ENCODE assay signal across 14 cellular contexts in the genomic region with DNA sequence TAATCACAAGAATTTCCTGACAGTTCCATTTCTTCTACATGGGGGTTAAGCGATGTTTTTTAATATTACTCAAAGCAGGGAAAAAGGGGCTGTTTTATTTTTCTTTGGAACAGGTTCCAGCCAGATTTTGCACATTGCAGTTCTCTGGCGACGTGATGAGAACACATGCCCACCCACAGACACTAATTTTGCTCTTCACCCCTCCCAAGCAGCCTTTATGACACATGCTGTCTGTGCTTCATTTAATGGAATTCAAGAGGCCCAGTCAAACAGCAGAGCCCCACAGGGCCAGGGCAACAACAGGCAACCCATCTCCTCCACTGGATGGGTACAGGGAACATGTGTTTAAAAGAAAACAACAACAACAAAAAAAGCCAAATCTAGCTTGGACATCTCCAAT.
DNase-seq lines count a peak whose midpoint lies in the region; ATAC-seq and TF ChIP-seq lines count a peak whose summit lies in the region.
"Had no signal": no experiment of that assay in that cellular context is flagged by ENCODE, and none has a peak within 500 bp of the region (broad histone marks: within the 10 kb centered on the region; RNA-seq: fewer than 3 reads in every experiment).

No MANE protein-coding gene starts in this region.

- no peak overlapping the region for H2AFZ ChIP-seq in OCI-LY7 (ENCODE audit: low read length)

- 60% methylated on average over 3 of the region's 3 CpGs for WGBS in esophagus muscularis mucosa
- WGBS in thyroid gland, 2 donors, result 71 to 79% methylated on average over 3 of the region's 3 CpGs
- WGBS in transverse colon (ENCODE audit: low coverage in 1 of 2), 2 donors, result 83 to 100% methylated on average over 1 to 3 of the region's 3 CpGs
- WGBS in prostate gland, result 24% methylated on average over 3 of the region's 3 CpGs

- POLR2A ChIA-PET in OCI-LY7 (lab: Charles Lee), result interaction anchor here (1.0 to 1.2 kb wide), 3 partner anchors 29 to 86 kb away, joined by 3 to 4 read pairs (median 3); no protein-coding TSS in a partner anchor

- TF ChIP-seq CTCF in OCI-LY7 (conservative IDR thresholded peaks at IDR 0.05; ENCODE audit: low read length), result no peak
- no peak for TF ChIP-seq CTCF in esophagus muscularis mucosa (IDR thresholded peaks at IDR 0.05)
- TF ChIP-seq CTCF in thyroid gland (IDR thresholded peaks at IDR 0.05), result no peak
- no peak for TF ChIP-seq CTCF in transverse colon (IDR thresholded peaks at IDR 0.05)
- TF ChIP-seq CTCF in prostate gland (IDR thresholded peaks at IDR 0.05), result no peak

- TF ChIP-seq POLR2A in esophagus muscularis mucosa (IDR thresholded peaks at IDR 0.05; ENCODE audit: low read depth) (no peak), thyroid gland (IDR thresholded peaks at IDR 0.05) (no peak), transverse colon (IDR thresholded peaks at IDR 0.05) (no peak), prostate gland (IDR thresholded peaks at IDR 0.05) (no peak)

- H3K4me1 ChIP-seq in OCI-LY7 (ENCODE audit: insufficient read depth, low read length, poor library complexity, severe bottlenecking) (peaks cover 95% of the 10 kb centered on the region), esophagus muscularis mucosa (peaks cover 3 to 28% (median 19%) of the 10 kb centered on the region in 4 donors), thyroid gland (peaks cover 6 to 31% of the 10 kb centered on the region in 2 donors), transverse colon (peaks cover 11 to 59% (median 28%) of the 10 kb centered on the region in 4 donors), prostate gland (replicated peaks) (no peaks in the 10 kb centered on the region)

- DNase-seq in T-helper 2 cell treated with Interferon-gamma antibody and Interleukin-4, amounts not matched to agents 5 μg/mL and 100 μg/mL, for 36 hours (ENCODE audit: low spot score), result no peak
- DNase-seq in T-helper 2 cell, result no peak
- no peak for DNase-seq in OCI-LY7 (ENCODE audit: low spot score)
- DNase-seq in esophagus muscularis mucosa (ENCODE audit: extremely low spot score), result peak; percentile 84
- no peak for DNase-seq in sciatic nerve (ENCODE audit: low spot score)
- DNase-seq in thyroid gland, result no peak
- no peak for DNase-seq in transverse colon
- no peak for DNase-seq in prostate gland (ENCODE audit: low spot score)
- DNase-seq: activated CD4-positive, alpha-beta T cell treated with anti-CD3 and anti-CD28 coated beads for 48 hours; activated gamma-delta T cell; GOT3; hippocampal formation had no signal

- peaks cover 40% of the 10 kb centered on the region for H3K4me1 Mint-ChIP-seq in T-helper 2 cell treated with Interferon-gamma antibody and Interleukin-4, amounts not matched to agents 5 μg/mL and 100 μg/mL, for 36 hours (ENCODE audit: low read depth)

- H3K4me3 ChIP-seq in OCI-LY7 (ENCODE audit: low read depth, low read length, poor library complexity, severe bottlenecking) (peak overlapping the region; percentile 3), esophagus muscularis mucosa (no peak overlapping the region), thyroid gland (replicated peaks in 1 of 3) (no peak overlapping the region), transverse colon (no peak overlapping the region), prostate gland (no peak overlapping the region)
- H3K4me3 ChIP-seq: A549 had no signal

- TF ChIP-seq EP300 in esophagus muscularis mucosa (IDR thresholded peaks at IDR 0.05) (no peak), transverse colon (IDR thresholded peaks at IDR 0.05; ENCODE audit: low read depth) (no peak)

- H3K9me3 Mint-ChIP-seq in T-helper 2 cell treated with Interferon-gamma antibody and Interleukin-4, amounts not matched to agents 5 μg/mL and 100 μg/mL, for 36 hours, result no peaks in the 10 kb centered on the region

- intact Hi-C loops in OCI-LY7 (cut with micrococcal nuclease; ENCODE audit: unreplicated experiment) (no loop called here), esophagus muscularis mucosa (cut with DNase I) (no loop called here), sciatic nerve (cut with DNase I) (no loop called here), thyroid gland (cut with DNase I) (no loop called here), transverse colon (cut with DNase I; ENCODE audit: low total_unique reads) (no loop called here), prostate gland (cut with DNase I) (no loop called here)

- no peak overlapping the region for H3K4me3 Mint-ChIP-seq in T-helper 2 cell treated with Interferon-gamma antibody and Interleukin-4, amounts not matched to agents 5 μg/mL and 100 μg/mL, for 36 hours

- no peaks in the 10 kb centered on the region for H4K20me1 ChIP-seq in OCI-LY7 (ENCODE audit: insufficient read depth, low read length)

- no peaks in the 10 kb centered on the region; the same call in 1 of the 2 replicates for H3K36me3 ChIP-seq in OCI-LY7 (ENCODE audit: insufficient read depth, low read length)
- no peaks in the 10 kb centered on the region for H3K36me3 ChIP-seq in esophagus muscularis mucosa
- no peaks in the 10 kb centered on the region for H3K36me3 ChIP-seq in thyroid gland
- no peaks in the 10 kb centered on the region for H3K36me3 ChIP-seq in transverse colon
- H3K36me3 ChIP-seq in prostate gland, result no peaks in the 10 kb centered on the region

- H3K9me2 ChIP-seq in OCI-LY7 (ENCODE audit: insufficient read depth, low read length), result no peaks in the 10 kb centered on the region

- BruUV-seq in OCI-LY7 (replicated peaks; lab: Mats Ljungman, UMichigan), result no TSS peak

- peak overlapping the region; percentile 17 for H3K27ac Mint-ChIP-seq in T-helper 2 cell treated with Interferon-gamma antibody and Interleukin-4, amounts not matched to agents 5 μg/mL and 100 μg/mL, for 36 hours

- in situ Hi-C loops in transverse colon (cut with MboI; ENCODE audit: low pct_ligation_motif_present in 1 of 4, low pct_unique_long_range_greater_than_20kb in 1 of 4, low sequenced_read_pairs in 3 of 4), result no loop called here

- H3K27ac ChIP-seq in OCI-LY7 (ENCODE audit: low read depth, low read length, poor library complexity, severe bottlenecking) (peak overlapping the region; percentile 37), esophagus muscularis mucosa (replicated peaks in 1 of 4) (no peak overlapping the region), thyroid gland (no peak overlapping the region), transverse colon (no peak overlapping the region), prostate gland (no peak overlapping the region)
- H3K27ac ChIP-seq: A549 had no signal

- peaks cover 25% of the 10 kb centered on the region for H3K27me3 Mint-ChIP-seq in T-helper 2 cell treated with Interferon-gamma antibody and Interleukin-4, amounts not matched to agents 5 μg/mL and 100 μg/mL, for 36 hours (ENCODE audit: low read depth)

- ATAC-seq in sciatic nerve, result peak; percentile 40
- ATAC-seq: A549, left lobe of liver had no signal

- peaks cover 87% of the 10 kb centered on the region for H3K79me2 ChIP-seq in OCI-LY7 (ENCODE audit: insufficient read depth, low read depth, low read length)

- H3K27me3 ChIP-seq in esophagus muscularis mucosa (no peaks in the 10 kb centered on the region), thyroid gland (no peaks in the 10 kb centered on the region), transverse colon (no peaks in the 10 kb centered on the region), prostate gland (replicated peaks; ENCODE audit: insufficient read depth) (no peaks in the 10 kb centered on the region)

- H3K9me3 ChIP-seq in OCI-LY7 (ENCODE audit: low read length) (no peaks in the 10 kb centered on the region), esophagus muscularis mucosa (no peaks in the 10 kb centered on the region), thyroid gland (no peaks in the 10 kb centered on the region), transverse colon (no peaks in the 10 kb centered on the region), prostate gland (no peaks in the 10 kb centered on the region)
- H3K9me3 ChIP-seq: A549 had no signal

- H3K36me3 Mint-ChIP-seq in T-helper 2 cell treated with Interferon-gamma antibody and Interleukin-4, amounts not matched to agents 5 μg/mL and 100 μg/mL, for 36 hours (ENCODE audit: low read depth), result no peaks in the 10 kb centered on the region

- peak overlapping the region; percentile 47 for H3K4me2 ChIP-seq in OCI-LY7 (ENCODE audit: low read length)
- H3K4me2 ChIP-seq: A549 had no signal

- CTCF ChIA-PET in OCI-LY7 (lab: Charles Lee; ENCODE audit: unreplicated experiment), result no interaction called here
